ENCODE assay signal across 10 cellular contexts in genomic region chr22:24697671-24698082, GRCh38.
A peak's percentile ranks its signal among the peaks of the same experiment; 100 is the strongest.
DNase-seq lines count a peak whose midpoint lies in the region; ATAC-seq, FAIRE-seq and TF ChIP-seq lines count a peak whose summit lies in the region.
"Had no signal": no experiment of that assay in that cellular context is flagged by ENCODE, and none has a peak within 500 bp of the region (broad histone marks: within the 10 kb centered on the region; RNA-seq: fewer than 3 reads in every experiment).

No MANE protein-coding gene starts in this region.

- no peak for TF ChIP-seq EP300 in transverse colon (IDR thresholded peaks at IDR 0.05; ENCODE audit: low read depth)

- H3K4me3 ChIP-seq in mammary epithelial cell (replicated peaks in 1 of 3; ENCODE audit: insufficient read depth in 1 of 3, low read depth in 2 of 3, low read length in 3 of 3) (no peak overlapping the region), transverse colon (no peak overlapping the region)

- no peak for ATAC-seq in HG02623 (IDR thresholded peaks at IDR 0.05; ENCODE audit: unreplicated experiment)

- TF ChIP-seq CTCF in mammary epithelial cell (conservative IDR thresholded peaks at IDR 0.05 in 1 of 2, IDR thresholded peaks at IDR 0.05 in 1 of 2; ENCODE audit: extremely low read depth in 1 of 2, insufficient read depth in 1 of 2, low read depth in 1 of 2, low read length in 2 of 2) (no peak), MCF 10A (IDR thresholded peaks at IDR 0.05; ENCODE audit: unreplicated experiment) (no peak), transverse colon (IDR thresholded peaks at IDR 0.05) (no peak)

- H3K4me1 ChIP-seq in mammary epithelial cell (ENCODE audit: insufficient read depth, low read length) (peaks cover 4% of the 10 kb centered on the region), transverse colon (peaks cover 3 to 32% (median 23%) of the 10 kb centered on the region in 4 donors)

- POLR2A ChIA-PET in MCF 10A (lab: Yijun Ruan, JAX), result no interaction called here

- no peaks in the 10 kb centered on the region for H4K20me1 ChIP-seq in mammary epithelial cell (ENCODE audit: insufficient read depth, low read length)

- TF ChIP-seq POLR2A in transverse colon (IDR thresholded peaks at IDR 0.05) (no peak), H54 (IDR thresholded peaks at IDR 0.05; ENCODE audit: low read depth, low read length) (no peak)

- CTCF ChIA-PET in mammary epithelial cell (lab: Charles Lee; ENCODE audit: low non-redundant PET) (no interaction called here), MCF 10A (lab: Yijun Ruan, JAX) (interaction anchor here (0.6 kb wide), 1 partner anchor 335 kb away, joined by 4 read pairs; no protein-coding TSS in a partner anchor)

- H3K36me3 Mint-ChIP-seq in MCF 10A (ENCODE audit: insufficient read depth, unreplicated experiment), result no peaks in the 10 kb centered on the region

- H3K36me3 ChIP-seq in mammary epithelial cell (ENCODE audit: insufficient read depth, low read length) (no peaks in the 10 kb centered on the region), transverse colon (no peaks in the 10 kb centered on the region)

- peak overlapping the region; percentile 6 for H2AFZ ChIP-seq in mammary epithelial cell (ENCODE audit: low read depth, low read length)

- H3K4me2 ChIP-seq in mammary epithelial cell (ENCODE audit: insufficient read depth, low read depth, low read length), result no peak overlapping the region

- intact Hi-C loops in mammary epithelial cell (cut with micrococcal nuclease) (no loop called here), MCF 10A (cut with micrococcal nuclease) (no loop called here), transverse colon (cut with DNase I; ENCODE audit: low total_unique reads) (no loop called here)

- no peak for DNase-seq in mammary epithelial cell
- no peak for DNase-seq in MCF 10A (ENCODE audit: unreplicated experiment)
- peak; percentile 51 for DNase-seq in UCSD-AML1 (lab: John Stamatoyannopoulos, UW; ENCODE audit: unreplicated experiment)
- DNase-seq in left kidney (ENCODE audit: low read depth, low spot score), result peak; percentile 30
- DNase-seq in transverse colon, result peak; percentile 58
- no peak for DNase-seq in H54 (ENCODE audit: insufficient read length, low spot score)
- no peak for DNase-seq in D341Med (ENCODE audit: low spot score)
- DNase-seq: T-helper 1 cell had no signal

- 29% methylated on average over 5 of the region's 5 CpGs for WGBS in mammary epithelial cell (ENCODE audit: low coverage, missing lambda C conversion rate)
- WGBS in transverse colon (ENCODE audit: low coverage in 1 of 2), 2 donors, result 13% methylated on average over 2 of the region's 5 CpGs; no CpG with 5 or more reads in 1 of the 2 donors

- H3K4me3 Mint-ChIP-seq in MCF 10A (ENCODE audit: unreplicated experiment), result no peak overlapping the region

- no peak for FAIRE-seq in H54 (lab: Jason Lieb, UNC)
- FAIRE-seq: GM19239 had no signal

- peaks cover 28% of the 10 kb centered on the region for H3K27me3 Mint-ChIP-seq in MCF 10A (ENCODE audit: insufficient read depth, unreplicated experiment)

- H3K9ac ChIP-seq in mammary epithelial cell (ENCODE audit: insufficient read depth, low read length), result no peak overlapping the region

- no peak overlapping the region for H3K27ac ChIP-seq in mammary epithelial cell (ENCODE audit: insufficient read depth, low read depth, low read length)
- H3K27ac ChIP-seq in transverse colon, result peak overlapping the region in 3 of 4 donors; percentile 16 to 69 (median 44)

- no peak overlapping the region for H3K27ac Mint-ChIP-seq in MCF 10A (ENCODE audit: low read depth, unreplicated experiment)

- H3K4me1 Mint-ChIP-seq in MCF 10A (ENCODE audit: insufficient read depth, unreplicated experiment), result no peaks in the 10 kb centered on the region

- in situ Hi-C loops in mammary epithelial cell (cut with MboI; ENCODE audit: low sequenced_read_pairs in 2 of 2), result no loop called here
- in situ Hi-C loops in transverse colon (cut with MboI; ENCODE audit: low pct_ligation_motif_present in 1 of 4, low pct_unique_long_range_greater_than_20kb in 1 of 4, low sequenced_read_pairs in 3 of 4), result no loop called here

- H3K79me2 ChIP-seq in mammary epithelial cell (ENCODE audit: insufficient read depth, low read length), result no peaks in the 10 kb centered on the region

- H3K9me3 ChIP-seq in mammary epithelial cell (replicated peaks; ENCODE audit: insufficient read depth, low read length), result no peaks in the 10 kb centered on the region
- H3K9me3 ChIP-seq in transverse colon, result no peaks in the 10 kb centered on the region

- no peaks in the 10 kb centered on the region for H3K9me3 Mint-ChIP-seq in MCF 10A (ENCODE audit: unreplicated experiment)

- dilution Hi-C loops in mammary epithelial cell (cut with HindIII; ENCODE audit: low sequenced_read_pairs), result no loop called here

- BruUV-seq in mammary epithelial cell (replicated peaks; lab: Mats Ljungman, UMichigan) (no TSS peak), MCF 10A (replicated peaks; lab: Mats Ljungman, UMichigan) (no TSS peak)

- H3K27me3 ChIP-seq in mammary epithelial cell (ENCODE audit: insufficient read depth, low read length) (no peaks in the 10 kb centered on the region), transverse colon (no peaks in the 10 kb centered on the region)

Comparison
In these comparisons a context has a peak if more than half of its experiments do, and no peak if none do; other contexts are left out.
1. DNase-seq: peak in UCSD-AML1 (single experiment), left kidney (single experiment) and transverse colon (single experiment); none in mammary epithelial cell (single experiment), MCF 10A (single experiment), H54 (single experiment) and D341Med (single experiment).